ENCODE assay signal across 13 cellular contexts in the genomic region with DNA sequence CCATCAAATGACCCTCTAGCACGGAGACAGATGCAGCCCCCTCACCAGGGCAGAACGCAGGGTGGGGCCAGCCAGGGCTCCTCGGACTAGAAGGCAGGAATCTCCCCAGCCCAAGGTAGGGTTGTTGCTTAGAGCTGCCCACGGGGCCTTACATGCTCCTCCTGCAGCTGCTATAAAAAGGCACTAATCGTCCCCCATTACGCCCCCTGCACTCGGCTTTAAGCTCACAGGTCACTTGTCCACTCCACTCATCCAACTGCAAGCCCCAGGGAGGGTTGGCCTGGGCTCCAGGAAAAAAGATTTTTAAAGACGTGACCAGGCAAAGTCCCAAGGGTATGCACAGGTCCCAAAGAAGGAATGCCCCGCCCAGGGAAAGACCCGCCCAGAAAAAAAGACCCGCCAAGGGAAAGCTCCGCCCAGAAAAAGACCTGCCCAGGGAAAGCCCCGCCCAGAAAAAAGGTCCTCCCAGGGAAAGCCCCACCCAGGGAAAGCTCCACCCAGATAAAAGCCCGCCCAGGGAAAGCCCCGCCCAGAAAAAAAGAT. TPM values are rescaled to one million over a fixed set of nuclear protein-coding genes. Genes with fewer than 3 reads are reported as not detected.
A peak's percentile ranks its signal among the peaks of the same experiment; 100 is the strongest.
DNase-seq lines count a peak whose midpoint lies in the region; FAIRE-seq and TF ChIP-seq lines count a peak whose summit lies in the region.
"Had no signal": no experiment of that assay in that cellular context is flagged by ENCODE, and none has a peak within 500 bp of the region (broad histone marks: within the 10 kb centered on the region; RNA-seq: fewer than 3 reads in every experiment).

No MANE protein-coding gene starts in this region.

- H2AFZ ChIP-seq in Karpas-422 (ENCODE audit: low read length) (no peak overlapping the region), GM23248 (no peak overlapping the region)

- FAIRE-seq in H54 (lab: Jason Lieb, UNC), result no peak

- H3K4me2 ChIP-seq in Karpas-422 (ENCODE audit: low read depth, low read length, poor library complexity, severe bottlenecking) (no peak overlapping the region), GM23248 (ENCODE audit: unreplicated experiment) (no peak overlapping the region)

- H4K20me1 ChIP-seq in Karpas-422 (ENCODE audit: insufficient read depth, low read depth, low read length) (no peaks in the 10 kb centered on the region), GM23248 (ENCODE audit: insufficient read depth) (no peaks in the 10 kb centered on the region)

- H3K4me3 ChIP-seq in Karpas-422 (ENCODE audit: low read length) (no peak overlapping the region), GM23248 (no peak overlapping the region), ascending aorta (no peak overlapping the region)

- no peak for TF ChIP-seq CTCF in ascending aorta (IDR thresholded peaks at IDR 0.05)

- no peaks in the 10 kb centered on the region for H3K36me3 ChIP-seq in ES-I3 (ENCODE audit: insufficient read depth, low read length)
- no peaks in the 10 kb centered on the region for H3K36me3 ChIP-seq in Karpas-422 (ENCODE audit: insufficient read depth, low read length)
- no peaks in the 10 kb centered on the region for H3K36me3 ChIP-seq in GM23248 (ENCODE audit: low read depth)
- H3K36me3 ChIP-seq in ascending aorta, result no peaks in the 10 kb centered on the region

- H3F3A ChIP-seq in GM23248 (ENCODE audit: insufficient read depth), result no peaks in the 10 kb centered on the region

- H3K9ac ChIP-seq in ES-I3 (ENCODE audit: low read depth, low read length), result peak overlapping the region; percentile 38; the same call in 1 of the 2 replicates
- H3K9ac ChIP-seq in Karpas-422 (ENCODE audit: low read length), result no peak overlapping the region
- H3K9ac ChIP-seq in GM23248, result no peak overlapping the region

- in situ Hi-C loops in GM23248 (cut with MboI), result no loop called here

- H3K9me3 ChIP-seq in ES-I3 (ENCODE audit: control insufficient read depth, insufficient read depth, low read length) (no peaks in the 10 kb centered on the region), Karpas-422 (ENCODE audit: low read length) (no peaks in the 10 kb centered on the region), GM23248 (ENCODE audit: low read depth) (no peaks in the 10 kb centered on the region), ascending aorta (no peaks in the 10 kb centered on the region)

- no peak for TF ChIP-seq POLR2A in H54 (IDR thresholded peaks at IDR 0.05; ENCODE audit: low read depth, low read length)

- H3K9me2 ChIP-seq in Karpas-422 (replicated peaks; ENCODE audit: insufficient read depth, low read length) (no peaks in the 10 kb centered on the region), GM23248 (ENCODE audit: insufficient read depth) (no peaks in the 10 kb centered on the region)

- WGBS in GM23248 (ENCODE audit: low coverage in 1 of 2, low lambda C conversion rate in 2 of 2, missing lambda C conversion rate in 2 of 2), 2 experiments, result 46 to 55% methylated on average over 14 to 15 of the region's 15 CpGs

- H3K79me2 ChIP-seq in Karpas-422 (ENCODE audit: low read length), result no peaks in the 10 kb centered on the region
- no peaks in the 10 kb centered on the region for H3K79me2 ChIP-seq in GM23248 (ENCODE audit: insufficient read depth)

- H3K27ac ChIP-seq in Karpas-422 (ENCODE audit: low read length) (no peak overlapping the region), GM23248 (no peak overlapping the region), ascending aorta (no peak overlapping the region)

- DNase-seq in H54 (ENCODE audit: insufficient read length, low spot score) (peak; percentile 96), Karpas-422 (peak; percentile 72), cerebellar cortex (ENCODE audit: low spot score) (peak; percentile 67), GM23248 (no peak), NCI-H774 (lab: John Stamatoyannopoulos, UW) (no peak), ascending aorta (ENCODE audit: low spot score in 2 of 2) (no peak), SIG-M5 treated with dmso at 0.1 percent for 504 hours (lab: John Stamatoyannopoulos, UW; ENCODE audit: unreplicated experiment) (no peak)
- DNase-seq: activated CD8-positive, alpha-beta memory T cell treated with anti-CD3 and anti-CD28 coated beads for 24 hours; KG1; natural killer cell; NCI-H2081 treated with DMSO at 0.1 percent for 48 hours had no signal

- H3K4me1 ChIP-seq in ES-I3 (ENCODE audit: insufficient read depth, low read length), result peaks cover 5% of the 10 kb centered on the region; the same call in 1 of the 2 replicates
- H3K4me1 ChIP-seq in Karpas-422 (ENCODE audit: low read length), result peaks cover 7% of the 10 kb centered on the region
- no peaks in the 10 kb centered on the region for H3K4me1 ChIP-seq in GM23248 (ENCODE audit: insufficient read depth)
- no peaks in the 10 kb centered on the region for H3K4me1 ChIP-seq in ascending aorta

- intact Hi-C loops in ascending aorta (cut with DNase I), result no loop called here

- H3K27me3 ChIP-seq in Karpas-422 (ENCODE audit: low read length) (no peaks in the 10 kb centered on the region), GM23248 (replicated peaks; ENCODE audit: insufficient read depth) (no peaks in the 10 kb centered on the region), ascending aorta (no peaks in the 10 kb centered on the region)

RNA-seq across cellular contexts. Expression of gene GRIN1, which starts 11.1 kb away (rescaled TPM):
- not detected in 2 replicates for total RNA-seq in Karpas-422 (2014; rRNA removed; shearing (Covaris generic); ENCODE audit: low replicate concordance)
- 0.76 TPM in 1 of 2 replicates, not detected in the other for total RNA-seq in GM23248 (2014; rRNA removed; shearing (Covaris generic))
- polyA plus RNA-seq in GM23248 (2016; fragmentation: Nextera tagmentation; extraction: Ambion mirVana), result 0.15 TPM in 1 of 2 replicates, not detected in the other
- not detected for total RNA-seq in ascending aorta
- total RNA-seq: natural killer cell had no signal

RNA-seq across cellular contexts. Expression of gene LRRC26, which starts 19.8 kb away (rescaled TPM):
- not detected in 2 replicates for total RNA-seq in Karpas-422 (2014; rRNA removed; shearing (Covaris generic); ENCODE audit: low replicate concordance)
- not detected in 2 replicates for total RNA-seq in GM23248 (2014; rRNA removed; shearing (Covaris generic))
- polyA plus RNA-seq in GM23248 (2016; fragmentation: Nextera tagmentation; extraction: Ambion mirVana), result not detected in 2 replicates
- total RNA-seq in ascending aorta, result not detected
- total RNA-seq: natural killer cell, renal cortical epithelial cell had no signal

RNA-seq across cellular contexts. Expression of gene TMEM210, which starts 21.8 kb away (rescaled TPM):
- not detected in 2 replicates for total RNA-seq in Karpas-422 (2014; rRNA removed; shearing (Covaris generic); ENCODE audit: low replicate concordance)
- not detected in 2 replicates for total RNA-seq in GM23248 (2014; rRNA removed; shearing (Covaris generic))
- not detected in 2 replicates for polyA plus RNA-seq in GM23248 (2016; fragmentation: Nextera tagmentation; extraction: Ambion mirVana)
- not detected for total RNA-seq in ascending aorta
- total RNA-seq: natural killer cell, renal cortical epithelial cell had no signal

RNA-seq across cellular contexts. Expression of gene DPP7, which starts 35.5 kb away (rescaled TPM):
- 114 and 237 TPM in 2 replicates for total RNA-seq in Karpas-422 (2014; rRNA removed; shearing (Covaris generic); ENCODE audit: low replicate concordance)
- 134 and 142 TPM in 2 replicates for total RNA-seq in GM23248 (2014; rRNA removed; shearing (Covaris generic))
- 145 and 148 TPM in 2 replicates for polyA plus RNA-seq in GM23248 (2016; fragmentation: Nextera tagmentation; extraction: Ambion mirVana)
- total RNA-seq in ascending aorta, result 176 TPM

RNA-seq across cellular contexts. Expression of gene ANAPC2, which starts 38.3 kb away (rescaled TPM):
- total RNA-seq in Karpas-422 (2014; rRNA removed; shearing (Covaris generic); ENCODE audit: low replicate concordance), result 16.8 and 28.0 TPM in 2 replicates
- total RNA-seq in GM23248 (2014; rRNA removed; shearing (Covaris generic)), result 24.0 and 28.8 TPM in 2 replicates
- polyA plus RNA-seq in GM23248 (2016; fragmentation: Nextera tagmentation; extraction: Ambion mirVana), result 12.0 and 13.6 TPM in 2 replicates
- total RNA-seq in ascending aorta, result 24.1 TPM

Comparison
In these comparisons a context has a peak if more than half of its experiments do, and no peak if none do; other contexts are left out.
1. DNase-seq: peak in H54 (single experiment), Karpas-422 (single experiment) and cerebellar cortex (single experiment); none in GM23248 (single experiment), NCI-H774 (single experiment), ascending aorta (0 of 2) and SIG-M5 treated with dmso at 0.1 percent for 504 hours (single experiment).